ENCODE assay signal across 1 cellular context in genomic region chr9:4555251-4555650, GRCh38.
TF ChIP-seq lines count a peak whose summit lies in the region.

No MANE protein-coding gene starts in this region.

TF ChIP-seq in HEK293, 187 proteins besides CTCF, POLR2A, EP300 and RAD21 (continued from another document and continues in another):
- TF ChIP-seq PATZ1 (tag by site-specific recombination; IDR thresholded peaks at IDR 0.05): no peak
- TF ChIP-seq ZNF324 (tag by site-specific recombination; IDR thresholded peaks at IDR 0.05): no peak
- TF ChIP-seq ZIC2 (tag by site-specific recombination; IDR thresholded peaks at IDR 0.05): peak; percentile 23; the same call in 1 of the 2 replicates
- no peak for TF ChIP-seq ZNF645 (tag by site-specific recombination; IDR thresholded peaks at IDR 0.05)
- TF ChIP-seq, protein P1, sequence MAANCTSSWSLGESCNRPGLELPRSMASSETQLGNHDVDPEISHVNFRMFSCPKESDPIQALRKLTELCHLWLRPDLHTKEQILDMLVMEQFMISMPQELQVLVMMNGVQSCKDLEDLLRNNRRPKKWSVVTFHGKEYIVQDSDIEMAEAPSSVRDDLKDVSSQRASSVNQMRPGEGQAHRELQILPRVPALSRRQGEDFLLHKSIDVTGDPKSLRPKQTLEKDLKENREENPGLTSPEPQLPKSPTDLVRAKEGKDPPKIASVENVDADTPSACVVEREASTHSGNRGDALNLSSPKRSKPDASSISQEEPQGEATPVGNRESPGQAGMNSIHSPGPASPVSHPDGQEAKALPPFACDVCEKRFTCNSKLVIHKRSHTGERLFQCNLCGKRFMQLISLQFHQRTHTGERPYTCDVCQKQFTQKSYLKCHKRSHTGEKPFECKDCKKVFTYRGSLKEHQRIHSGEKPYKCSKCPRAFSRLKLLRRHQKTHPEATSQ (tag by site-specific recombination; IDR thresholded peaks at IDR 0.05): no peak
- TF ChIP-seq, protein P2, sequence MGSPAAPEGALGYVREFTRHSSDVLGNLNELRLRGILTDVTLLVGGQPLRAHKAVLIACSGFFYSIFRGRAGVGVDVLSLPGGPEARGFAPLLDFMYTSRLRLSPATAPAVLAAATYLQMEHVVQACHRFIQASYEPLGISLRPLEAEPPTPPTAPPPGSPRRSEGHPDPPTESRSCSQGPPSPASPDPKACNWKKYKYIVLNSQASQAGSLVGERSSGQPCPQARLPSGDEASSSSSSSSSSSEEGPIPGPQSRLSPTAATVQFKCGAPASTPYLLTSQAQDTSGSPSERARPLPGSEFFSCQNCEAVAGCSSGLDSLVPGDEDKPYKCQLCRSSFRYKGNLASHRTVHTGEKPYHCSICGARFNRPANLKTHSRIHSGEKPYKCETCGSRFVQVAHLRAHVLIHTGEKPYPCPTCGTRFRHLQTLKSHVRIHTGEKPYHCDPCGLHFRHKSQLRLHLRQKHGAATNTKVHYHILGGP (tag by site-specific recombination; IDR thresholded peaks at IDR 0.05): peak; percentile 40; the same call in 1 of the 2 replicates
- peak; percentile 96 for TF ChIP-seq TCF7L2 (IDR thresholded peaks at IDR 0.05; ENCODE audit: borderline replicate concordance, low read depth, low read length)
- no peak for TF ChIP-seq ZNF544 (tag by site-specific recombination; IDR thresholded peaks at IDR 0.05)
- TF ChIP-seq ZNF501 (tag by site-specific recombination; IDR thresholded peaks at IDR 0.05): no peak
- no peak for TF ChIP-seq ZNF26 (tag by site-specific recombination; IDR thresholded peaks at IDR 0.05)
- no peak for TF ChIP-seq KLF16 (tag by site-specific recombination; IDR thresholded peaks at IDR 0.05)
- no peak for TF ChIP-seq ZNF558 (tag by site-specific recombination; IDR thresholded peaks at IDR 0.05)
- TF ChIP-seq ZNF707 (tag by site-specific recombination; IDR thresholded peaks at IDR 0.05): no peak
- TF ChIP-seq ZNF701 (tag by site-specific recombination; IDR thresholded peaks at IDR 0.05): no peak
- no peak for TF ChIP-seq ZNF768 (tag by site-specific recombination; IDR thresholded peaks at IDR 0.05)
- TF ChIP-seq ZNF155 (tag by site-specific recombination; IDR thresholded peaks at IDR 0.05): no peak
- TF ChIP-seq, protein P3, sequence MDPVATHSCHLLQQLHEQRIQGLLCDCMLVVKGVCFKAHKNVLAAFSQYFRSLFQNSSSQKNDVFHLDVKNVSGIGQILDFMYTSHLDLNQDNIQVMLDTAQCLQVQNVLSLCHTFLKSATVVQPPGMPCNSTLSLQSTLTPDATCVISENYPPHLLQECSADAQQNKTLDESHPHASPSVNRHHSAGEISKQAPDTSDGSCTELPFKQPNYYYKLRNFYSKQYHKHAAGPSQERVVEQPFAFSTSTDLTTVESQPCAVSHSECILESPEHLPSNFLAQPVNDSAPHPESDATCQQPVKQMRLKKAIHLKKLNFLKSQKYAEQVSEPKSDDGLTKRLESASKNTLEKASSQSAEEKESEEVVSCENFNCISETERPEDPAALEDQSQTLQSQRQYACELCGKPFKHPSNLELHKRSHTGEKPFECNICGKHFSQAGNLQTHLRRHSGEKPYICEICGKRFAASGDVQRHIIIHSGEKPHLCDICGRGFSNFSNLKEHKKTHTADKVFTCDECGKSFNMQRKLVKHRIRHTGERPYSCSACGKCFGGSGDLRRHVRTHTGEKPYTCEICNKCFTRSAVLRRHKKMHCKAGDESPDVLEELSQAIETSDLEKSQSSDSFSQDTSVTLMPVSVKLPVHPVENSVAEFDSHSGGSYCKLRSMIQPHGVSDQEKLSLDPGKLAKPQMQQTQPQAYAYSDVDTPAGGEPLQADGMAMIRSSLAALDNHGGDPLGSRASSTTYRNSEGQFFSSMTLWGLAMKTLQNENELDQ (tag by site-specific recombination; IDR thresholded peaks at IDR 0.05; ENCODE audit: low read depth): no peak
- no peak for TF ChIP-seq ATF2 (tag by site-specific recombination; IDR thresholded peaks at IDR 0.05; ENCODE audit: low read depth)
- TF ChIP-seq ZNF513 (tag by site-specific recombination; IDR thresholded peaks at IDR 0.05): no peak
- no peak for TF ChIP-seq ZNF660 (tag by site-specific recombination; IDR thresholded peaks at IDR 0.05)
- no peak for TF ChIP-seq ZNF747 (tag by site-specific recombination; IDR thresholded peaks at IDR 0.05)
- no peak for TF ChIP-seq ZNF514 (tag by site-specific recombination; IDR thresholded peaks at IDR 0.05)
- no peak for TF ChIP-seq ZNF530 (tag by site-specific recombination; IDR thresholded peaks at IDR 0.05; ENCODE audit: low read depth)
- TF ChIP-seq ZNF600 (tag by site-specific recombination; IDR thresholded peaks at IDR 0.05): no peak
- TF ChIP-seq OSR2 (tag by site-specific recombination; IDR thresholded peaks at IDR 0.05): peak; percentile 84
- TF ChIP-seq ZNF132 (tag by site-specific recombination; IDR thresholded peaks at IDR 0.05; ENCODE audit: borderline replicate concordance): no peak
- TF ChIP-seq ZNF366 (tag by site-specific recombination; conservative IDR thresholded peaks at IDR 0.05): peak; percentile 32; the same call in 1 of the 2 replicates
- no peak for TF ChIP-seq ZNF473 (tag by site-specific recombination; IDR thresholded peaks at IDR 0.05)
- no peak for TF ChIP-seq ZNF560 (tag by site-specific recombination; IDR thresholded peaks at IDR 0.05; ENCODE audit: borderline replicate concordance)
- TF ChIP-seq ZNF658 (tag by site-specific recombination; IDR thresholded peaks at IDR 0.05): no peak
- TF ChIP-seq ZNF223 (tag by site-specific recombination; IDR thresholded peaks at IDR 0.05): no peak
- TF ChIP-seq ZXDB (tag by site-specific recombination; IDR thresholded peaks at IDR 0.05): peak; percentile 50
- TF ChIP-seq ZNF221 (tag by site-specific recombination; IDR thresholded peaks at IDR 0.05; ENCODE audit: borderline replicate concordance): no peak
- no peak for TF ChIP-seq SCRT1 (tag by site-specific recombination; IDR thresholded peaks at IDR 0.05; ENCODE audit: borderline replicate concordance)
- TF ChIP-seq IKZF3 (tag by site-specific recombination; IDR thresholded peaks at IDR 0.05): 0 out of 2 replicates have a peak, but pooled peaks have one; percentile 31
- no peak for TF ChIP-seq GLIS2 (tag by site-specific recombination; IDR thresholded peaks at IDR 0.05)
- TF ChIP-seq ZNF292 (tag by site-specific recombination; IDR thresholded peaks at IDR 0.05; ENCODE audit: borderline replicate concordance, low read depth): no peak
- 0 out of 2 replicates have a peak, but pooled peaks have one; percentile 35 for TF ChIP-seq SP7 (tag by site-specific recombination; IDR thresholded peaks at IDR 0.05)
- TF ChIP-seq HOXD13 (CRISPR knock-in tag; IDR thresholded peaks at IDR 0.05; ENCODE audit: borderline replicate concordance): no peak
- TF ChIP-seq ZNF133 (tag by site-specific recombination; IDR thresholded peaks at IDR 0.05): no peak
- TF ChIP-seq YY1 (tag by site-specific recombination; IDR thresholded peaks at IDR 0.05): no peak
- TF ChIP-seq, protein P4, sequence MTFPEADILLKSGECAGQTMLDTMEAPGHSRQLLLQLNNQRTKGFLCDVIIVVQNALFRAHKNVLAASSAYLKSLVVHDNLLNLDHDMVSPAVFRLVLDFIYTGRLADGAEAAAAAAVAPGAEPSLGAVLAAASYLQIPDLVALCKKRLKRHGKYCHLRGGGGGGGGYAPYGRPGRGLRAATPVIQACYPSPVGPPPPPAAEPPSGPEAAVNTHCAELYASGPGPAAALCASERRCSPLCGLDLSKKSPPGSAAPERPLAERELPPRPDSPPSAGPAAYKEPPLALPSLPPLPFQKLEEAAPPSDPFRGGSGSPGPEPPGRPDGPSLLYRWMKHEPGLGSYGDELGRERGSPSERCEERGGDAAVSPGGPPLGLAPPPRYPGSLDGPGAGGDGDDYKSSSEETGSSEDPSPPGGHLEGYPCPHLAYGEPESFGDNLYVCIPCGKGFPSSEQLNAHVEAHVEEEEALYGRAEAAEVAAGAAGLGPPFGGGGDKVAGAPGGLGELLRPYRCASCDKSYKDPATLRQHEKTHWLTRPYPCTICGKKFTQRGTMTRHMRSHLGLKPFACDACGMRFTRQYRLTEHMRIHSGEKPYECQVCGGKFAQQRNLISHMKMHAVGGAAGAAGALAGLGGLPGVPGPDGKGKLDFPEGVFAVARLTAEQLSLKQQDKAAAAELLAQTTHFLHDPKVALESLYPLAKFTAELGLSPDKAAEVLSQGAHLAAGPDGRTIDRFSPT (tag by site-specific recombination; IDR thresholded peaks at IDR 0.05): no peak
- no peak for TF ChIP-seq ZBTB7A (tag by site-specific recombination; IDR thresholded peaks at IDR 0.05; ENCODE audit: low read depth)
- TF ChIP-seq, protein P5, sequence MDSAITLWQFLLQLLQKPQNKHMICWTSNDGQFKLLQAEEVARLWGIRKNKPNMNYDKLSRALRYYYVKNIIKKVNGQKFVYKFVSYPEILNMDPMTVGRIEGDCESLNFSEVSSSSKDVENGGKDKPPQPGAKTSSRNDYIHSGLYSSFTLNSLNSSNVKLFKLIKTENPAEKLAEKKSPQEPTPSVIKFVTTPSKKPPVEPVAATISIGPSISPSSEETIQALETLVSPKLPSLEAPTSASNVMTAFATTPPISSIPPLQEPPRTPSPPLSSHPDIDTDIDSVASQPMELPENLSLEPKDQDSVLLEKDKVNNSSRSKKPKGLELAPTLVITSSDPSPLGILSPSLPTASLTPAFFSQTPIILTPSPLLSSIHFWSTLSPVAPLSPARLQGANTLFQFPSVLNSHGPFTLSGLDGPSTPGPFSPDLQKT (IDR thresholded peaks at IDR 0.05; ENCODE audit: borderline replicate concordance, low read depth, low read length): no peak
- TF ChIP-seq ZNF350 (tag by site-specific recombination; IDR thresholded peaks at IDR 0.05): peak; percentile 41; the same call in 1 of the 2 replicates
- TF ChIP-seq ZFP69B (tag by site-specific recombination; IDR thresholded peaks at IDR 0.05): no peak
- TF ChIP-seq MZF1 (tag by site-specific recombination; IDR thresholded peaks at IDR 0.05; ENCODE audit: borderline replicate concordance): no peak
- TF ChIP-seq GLIS1 (tag by site-specific recombination; IDR thresholded peaks at IDR 0.05): peak; percentile 52; the same call in 1 of the 2 replicates
- no peak for TF ChIP-seq ZNF37A (tag by site-specific recombination; IDR thresholded peaks at IDR 0.05)
- no peak for TF ChIP-seq ZBTB21 (tag by site-specific recombination; IDR thresholded peaks at IDR 0.05)
- no peak for TF ChIP-seq ZNF510 (tag by site-specific recombination; IDR thresholded peaks at IDR 0.05; ENCODE audit: insufficient replicate concordance)
- TF ChIP-seq ZNF202 (tag by site-specific recombination; IDR thresholded peaks at IDR 0.05; ENCODE audit: borderline replicate concordance): no peak
- TF ChIP-seq ZNF654 (tag by site-specific recombination; IDR thresholded peaks at IDR 0.05; ENCODE audit: low read depth): no peak
- TF ChIP-seq ZNF10 (tag by site-specific recombination; IDR thresholded peaks at IDR 0.05): no peak
- no peak for TF ChIP-seq MYNN (tag by site-specific recombination; IDR thresholded peaks at IDR 0.05; ENCODE audit: borderline replicate concordance)
